In the genomic region with DNA sequence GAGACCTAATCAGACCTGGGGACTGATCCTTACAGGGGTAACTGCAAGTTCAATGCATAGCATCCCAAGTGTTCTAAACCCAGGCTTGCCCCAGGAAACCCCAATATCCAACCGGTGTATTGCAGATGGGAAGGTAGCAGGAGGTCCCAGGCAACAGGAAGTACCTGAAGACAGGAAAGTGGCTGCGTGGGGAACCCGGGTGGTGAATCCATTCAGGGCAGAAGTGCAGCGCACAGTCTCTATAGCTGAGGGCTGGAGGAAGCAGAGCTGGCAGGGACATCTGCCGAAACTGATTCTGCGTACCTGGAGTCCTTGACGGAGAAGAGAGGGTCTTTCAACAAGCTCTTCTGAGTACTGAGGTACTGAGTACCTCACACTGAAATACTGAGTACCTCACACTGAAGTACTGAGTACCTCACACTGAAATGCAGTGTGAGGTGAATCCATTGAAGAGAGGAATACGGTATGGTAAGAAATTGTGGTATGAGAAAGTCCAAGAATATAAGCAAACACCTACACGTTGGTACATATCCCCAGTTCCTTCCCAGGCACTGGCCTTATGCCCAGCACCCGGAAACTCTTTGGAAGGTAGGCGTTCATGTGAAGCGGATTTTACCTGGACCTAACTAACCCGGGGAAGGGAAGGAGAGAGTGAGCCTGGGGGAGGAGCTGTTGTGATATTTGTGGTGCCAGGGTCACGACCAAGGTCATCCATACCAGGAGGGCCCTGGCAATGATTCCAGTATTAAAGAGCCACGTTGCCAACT, we compare ENCODE assay signal across 24 cellular contexts. TPM values are rescaled to one million over a fixed set of nuclear protein-coding genes. Genes with fewer than 3 reads are reported as not detected.
"Had no signal": no experiment of that assay in that cellular context is flagged by ENCODE, and none has a peak within 500 bp of the region (broad histone marks: within the 10 kb centered on the region; RNA-seq: fewer than 3 reads in every experiment).

No MANE protein-coding gene starts in this region.

- H3K4me1 ChIP-seq: ascending aorta, body of pancreas had no signal

- H3K27ac Mint-ChIP-seq: activated T-helper 17 cell treated with anti-CD3 and anti-CD28 coated beads, Interleukin-2, amount 50 U/mL, for 72 hours; WTC11 had no signal

- H3K4me1 Mint-ChIP-seq: activated T-helper 17 cell treated with anti-CD3 and anti-CD28 coated beads, Interleukin-2, amount 50 U/mL, for 72 hours had no signal

- H3K4me3 Mint-ChIP-seq: activated T-helper 17 cell treated with anti-CD3 and anti-CD28 coated beads, Interleukin-2, amount 50 U/mL, for 72 hours; T-helper 17 cell; WTC11 had no signal

- H3K27ac ChIP-seq: ascending aorta, body of pancreas had no signal

- H3K9me3 ChIP-seq: ascending aorta, body of pancreas had no signal

- DNase-seq: activated CD4-positive, alpha-beta T cell treated with anti-CD3 and anti-CD28 coated beads for 48 hours; activated CD4-positive, alpha-beta T cell treated with anti-CD3 and anti-CD28 coated beads, Interleukin-2, amount 50 U/mL, for 4 hours; activated CD4-positive, CD25-positive, alpha-beta regulatory T cell treated with anti-CD3 and anti-CD28 coated beads, Interleukin-2, amount 50 U/mL, for 72 hours; activated CD8-positive, alpha-beta memory T cell treated with anti-CD3 and anti-CD28 coated beads for 24 hours; activated naive CD4-positive, alpha-beta T cell treated with anti-CD3 and anti-CD28 coated beads, Interleukin-2, amount 50 U/mL, for 16 hours; activated T-cell treated with anti-CD3 and anti-CD28 coated beads, Interleukin-2, amount 50 U/mL, for 48 hours; amniotic stem cell; MM.1S; NCI-H1105; NCI-H1436; NCI-H1694 treated with DMSO at 0.1 percent for 48 hours; NCI-H2029 treated with DMSO at 0.1 percent for 48 hours; NCI-H345; NCI-H510A; NCI-H82; SIG-M5; T-helper 17 cell; T-helper 9 cell had no signal

- H3K9me3 Mint-ChIP-seq: activated T-helper 17 cell treated with anti-CD3 and anti-CD28 coated beads, Interleukin-2, amount 50 U/mL, for 72 hours; WTC11 had no signal

- H3K4me3 ChIP-seq: ascending aorta, body of pancreas had no signal

- H3K36me3 ChIP-seq: ascending aorta had no signal

- ATAC-seq: activated T-helper 17 cell treated with anti-CD3 and anti-CD28 coated beads, Interleukin-2, amount 50 U/mL, for 72 hours; body of pancreas; T-helper 17 cell; WTC11 had no signal

- H3K36me3 Mint-ChIP-seq: WTC11 had no signal

- H3K27me3 ChIP-seq: ascending aorta, body of pancreas had no signal

RNA-seq across cellular contexts. Expression of gene SCN4B, which starts 20.1 kb away (rescaled TPM):
- total RNA-seq: OCI-LY7, RPMI7951, T-helper 17 cell had no signal

RNA-seq across cellular contexts. Expression of gene SCN2B, which starts 43.9 kb away (rescaled TPM):
- total RNA-seq: RPMI7951, T-helper 17 cell had no signal

RNA-seq across cellular contexts. Expression of gene SMIM35, which starts 45.8 kb away (rescaled TPM):
- total RNA-seq: activated T-helper 17 cell treated with anti-CD3 and anti-CD28 coated beads, Interleukin-2, amount 50 U/mL, for 72 hours; ascending aorta; body of pancreas; RPMI7951; WTC11 had no signal

RNA-seq across cellular contexts. Expression of gene TMPRSS4, which starts 55.7 kb away (rescaled TPM):
- total RNA-seq: ascending aorta, RPMI7951, T-helper 17 cell had no signal
